ENCODE assay signal across 8 cellular contexts in genomic region chr5:133240425-133241091, GRCh38.
DNase-seq lines count a peak whose midpoint lies in the region; ATAC-seq and TF ChIP-seq lines count a peak whose summit lies in the region.

No MANE protein-coding gene starts in this region.

- DNase-seq in SIG-M5 treated with dmso at 0.1 percent for 504 hours (lab: John Stamatoyannopoulos, UW; ENCODE audit: unreplicated experiment) (peak; percentile 61), SIG-M5 (lab: John Stamatoyannopoulos, UW) (no peak), caudate nucleus (lab: John Stamatoyannopoulos, UW) (peak in 43 of 61 donors; percentile 9 to 93 (median 40)), nucleus accumbens (lab: John Stamatoyannopoulos, UW) (peak in 37 of 56 donors; percentile 8 to 84 (median 31)), OCI-M2 (lab: John Stamatoyannopoulos, UW; ENCODE audit: unreplicated experiment) (no peak)

- no peaks in the 10 kb centered on the region for H4K20me1 ChIP-seq in OCI-LY3 (ENCODE audit: insufficient read depth, low read length)

- peaks cover 48% of the 10 kb centered on the region for H3K4me1 ChIP-seq in OCI-LY3 (ENCODE audit: low read length)

- H3K9ac ChIP-seq in OCI-LY3 (ENCODE audit: low read length) = no peak overlapping the region

- no peaks in the 10 kb centered on the region for H3K79me2 ChIP-seq in OCI-LY3 (ENCODE audit: low read length)

- H3K27ac ChIP-seq in OCI-LY3 (ENCODE audit: low read length) (peak overlapping the region; percentile 51), caudate nucleus (ENCODE audit: low read depth, low read length) (peak overlapping the region; percentile 52)

- ATAC-seq in HG02610 (IDR thresholded peaks at IDR 0.05; ENCODE audit: unreplicated experiment) (peak; percentile 60), HG03159 (IDR thresholded peaks at IDR 0.05; ENCODE audit: unreplicated experiment) (no peak)

- no peak overlapping the region for H3K4me3 ChIP-seq in OCI-LY3 (ENCODE audit: low read length)

- no peak for TF ChIP-seq CTCF in OCI-LY3 (IDR thresholded peaks at IDR 0.05; ENCODE audit: low read depth, low read length)

- H3K9me3 ChIP-seq in OCI-LY3 (ENCODE audit: insufficient read depth, low read length) = no peaks in the 10 kb centered on the region

- peak overlapping the region; percentile 30 for H3K4me2 ChIP-seq in OCI-LY3 (ENCODE audit: low read length)

- H2AFZ ChIP-seq in OCI-LY3 (ENCODE audit: low read depth, low read length) = no peak overlapping the region

- no peaks in the 10 kb centered on the region for H3K36me3 ChIP-seq in OCI-LY3 (replicated peaks; ENCODE audit: low read depth, low read length)

- no peaks in the 10 kb centered on the region; the same call in 1 of the 2 replicates for H3K27me3 ChIP-seq in OCI-LY3 (ENCODE audit: low read depth, low read length)

Comparison
In these comparisons a context has a peak if more than half of its experiments do, and no peak if none do; other contexts are left out.
1. DNase-seq: peak in SIG-M5 treated with dmso at 0.1 percent for 504 hours (single experiment), caudate nucleus (43 of 61) and nucleus accumbens (37 of 56); none in SIG-M5 (single experiment) and OCI-M2 (single experiment).